7 cellular contexts compared by ENCODE assay signal in the genomic region with DNA sequence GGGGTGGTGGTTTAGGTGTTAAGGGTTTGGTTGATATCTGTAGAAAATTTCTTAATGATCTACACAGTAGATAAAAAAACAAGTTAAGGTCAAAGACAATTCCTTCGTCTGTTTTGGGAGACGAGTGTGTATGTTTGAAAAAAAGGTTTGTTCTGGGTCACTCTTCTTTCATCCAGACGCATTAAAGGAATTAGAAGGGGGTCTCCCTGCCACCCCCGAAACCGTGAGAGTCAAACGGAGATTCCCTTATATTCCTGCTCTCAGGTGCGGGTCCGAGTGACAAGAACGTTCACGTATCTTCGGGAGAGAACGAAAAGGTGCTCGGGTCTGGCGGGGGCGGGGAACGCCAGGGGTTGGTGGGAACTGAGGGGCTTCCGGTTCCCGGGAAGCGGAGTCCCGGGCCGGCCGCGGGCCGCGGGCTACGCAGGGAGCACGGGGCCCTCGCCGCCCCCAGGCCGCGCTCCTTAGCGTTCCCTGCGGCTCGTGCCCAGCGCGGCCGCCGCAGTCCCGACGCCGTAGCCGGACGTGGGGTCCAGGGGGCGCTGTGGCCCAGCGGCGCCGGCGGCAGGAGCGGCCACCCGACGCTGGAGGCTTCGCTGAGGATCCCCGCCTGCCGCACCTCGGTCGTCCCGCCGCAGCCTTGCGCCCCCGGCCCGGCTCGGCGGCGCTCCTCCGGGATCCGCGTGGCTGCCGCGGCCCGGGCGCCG. TPM values are rescaled to one million over a fixed set of nuclear protein-coding genes. Genes with fewer than 3 reads are reported as not detected.
DNase-seq lines count a peak whose midpoint lies in the region; ATAC-seq, FAIRE-seq and TF ChIP-seq lines count a peak whose summit lies in the region.

A gene with protein sequence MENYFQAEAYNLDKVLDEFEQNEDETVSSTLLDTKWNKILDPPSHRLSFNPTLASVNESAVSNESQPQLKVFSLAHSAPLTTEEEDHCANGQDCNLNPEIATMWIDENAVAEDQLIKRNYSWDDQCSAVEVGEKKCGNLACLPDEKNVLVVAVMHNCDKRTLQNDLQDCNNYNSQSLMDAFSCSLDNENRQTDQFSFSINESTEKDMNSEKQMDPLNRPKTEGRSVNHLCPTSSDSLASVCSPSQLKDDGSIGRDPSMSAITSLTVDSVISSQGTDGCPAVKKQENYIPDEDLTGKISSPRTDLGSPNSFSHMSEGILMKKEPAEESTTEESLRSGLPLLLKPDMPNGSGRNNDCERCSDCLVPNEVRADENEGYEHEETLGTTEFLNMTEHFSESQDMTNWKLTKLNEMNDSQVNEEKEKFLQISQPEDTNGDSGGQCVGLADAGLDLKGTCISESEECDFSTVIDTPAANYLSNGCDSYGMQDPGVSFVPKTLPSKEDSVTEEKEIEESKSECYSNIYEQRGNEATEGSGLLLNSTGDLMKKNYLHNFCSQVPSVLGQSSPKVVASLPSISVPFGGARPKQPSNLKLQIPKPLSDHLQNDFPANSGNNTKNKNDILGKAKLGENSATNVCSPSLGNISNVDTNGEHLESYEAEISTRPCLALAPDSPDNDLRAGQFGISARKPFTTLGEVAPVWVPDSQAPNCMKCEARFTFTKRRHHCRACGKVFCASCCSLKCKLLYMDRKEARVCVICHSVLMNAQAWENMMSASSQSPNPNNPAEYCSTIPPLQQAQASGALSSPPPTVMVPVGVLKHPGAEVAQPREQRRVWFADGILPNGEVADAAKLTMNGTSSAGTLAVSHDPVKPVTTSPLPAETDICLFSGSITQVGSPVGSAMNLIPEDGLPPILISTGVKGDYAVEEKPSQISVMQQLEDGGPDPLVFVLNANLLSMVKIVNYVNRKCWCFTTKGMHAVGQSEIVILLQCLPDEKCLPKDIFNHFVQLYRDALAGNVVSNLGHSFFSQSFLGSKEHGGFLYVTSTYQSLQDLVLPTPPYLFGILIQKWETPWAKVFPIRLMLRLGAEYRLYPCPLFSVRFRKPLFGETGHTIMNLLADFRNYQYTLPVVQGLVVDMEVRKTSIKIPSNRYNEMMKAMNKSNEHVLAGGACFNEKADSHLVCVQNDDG (N-terminal part only) (plus strand): TSS at position 577 of the 707 bp plus-strand sequence. CDS start 91,118 bp downstream, outside the sequence.

- H3K4me3 ChIP-seq in WI38 (ENCODE audit: low read depth, low read length) (peak within 1 kb of the TSS; percentile 85), cardiac fibroblast (replicated peaks in 1 of 2; ENCODE audit: low read depth in 2 of 2, low read length in 2 of 2) (peak within 1 kb of the TSS; percentile 72 to 86), spleen (peak within 1 kb of the TSS; percentile 63 to 86 (median 70))

- DNase-seq in GM12892 (ENCODE audit: insufficient read length): peak; percentile 58
- peak; percentile 59 for DNase-seq in NCI-H2029 treated with DMSO at 0.1 percent for 48 hours (lab: John Stamatoyannopoulos, UW)
- DNase-seq in cardiac fibroblast (ENCODE audit: low read depth in 2 of 2): peak; percentile 63 to 87
- peak; percentile 62 to 71 (median 69) for DNase-seq in immature natural killer cell
- peak; percentile 94 for DNase-seq in spleen

- H3K27me3 Mint-ChIP-seq in immature natural killer cell (ENCODE audit: low read depth in 3 of 3): peaks cover 8 to 14% (median 10%) of the 10 kb centered on the region in 3 donors

- WGBS in spleen, 5 donors: 1 to 3% (median 2%) methylated on average over 26 to 72 of the region's 72 CpGs

- H3K27me3 ChIP-seq in spleen (replicated peaks in 1 of 7): peaks cover 0 to 47% (median 0%) of the 10 kb centered on the region in 7 donors

- no peaks in the 10 kb centered on the region for H3K36me3 ChIP-seq in spleen

- FAIRE-seq in GM12892 (lab: Jason Lieb, UNC): peak; percentile 80

- TF ChIP-seq CTCF in WI38 (IDR thresholded peaks at IDR 0.05; ENCODE audit: low read depth, low read length) (peak; percentile 20; the same call in 1 of the 2 replicates), cardiac fibroblast (IDR thresholded peaks at IDR 0.05; ENCODE audit: low read depth, low read length) (no peak), spleen (IDR thresholded peaks at IDR 0.05 in 8 of 11, conservative IDR thresholded peaks at IDR 0.05 in 3 of 11) (peak in 9 of 11 experiments; percentile 14 to 90 (median 82))

- no peaks in the 10 kb centered on the region for H3K9me3 Mint-ChIP-seq in immature natural killer cell

- peak within 1 kb of the TSS in 4 of 6 donors; percentile 20 to 84 (median 68) for H3K27ac Mint-ChIP-seq in immature natural killer cell

- peaks cover 10 to 44% (median 33%) of the 10 kb centered on the region in 6 donors for H3K4me1 ChIP-seq in spleen

- intact Hi-C loops in spleen (cut with DNase I; ENCODE audit: low total_unique reads): loop anchor here (10.0 kb wide), 1 partner anchor 543 kb away; no protein-coding TSS in a partner anchor

- TF ChIP-seq POLR2A in GM12892 (IDR thresholded peaks at IDR 0.05; ENCODE audit: low read depth, low read length) (peak; percentile 49; the same call in 1 of the 2 replicates), spleen (IDR thresholded peaks at IDR 0.05) (no peak)

- H3K36me3 Mint-ChIP-seq in immature natural killer cell: no peaks in the 10 kb centered on the region

- no peaks in the 10 kb centered on the region for H3K9me3 ChIP-seq in spleen

- H3K4me1 Mint-ChIP-seq in immature natural killer cell: peaks cover 23 to 39% of the 10 kb centered on the region in 2 donors

- peak; percentile 57 for ATAC-seq in HG02840 (IDR thresholded peaks at IDR 0.05; ENCODE audit: low FRiP score, unreplicated experiment)

- peak within 1 kb of the TSS; percentile 85 to 88 (median 85) for H3K4me3 Mint-ChIP-seq in immature natural killer cell

- H3K27ac ChIP-seq in spleen: peak within 1 kb of the TSS; percentile 76 to 95 (median 88)

RNA-seq across cellular contexts. Expression of the gene that starts here (rescaled TPM):
- 3.7 TPM for polyA plus RNA-seq in GM12892 (2012; ENCODE audit: missing spikeins)
- polyA plus RNA-seq in immature natural killer cell (under 1 TPM in 2 of 3 donors, not detected in 1; 0.28 to 0.87 TPM), spleen (1 to 10 TPM in 1 of 3 donors, under 1 TPM in 2; 0.72 to 2.2 (median 0.88) TPM)
- total RNA-seq in spleen: 10 to 100 TPM in 4 of 7 donors, 1 to 10 TPM in 3; 7.2 to 16.7 (median 10.6) TPM

Comparison
In these comparisons a context has a peak if more than half of its experiments do, and no peak if none do; other contexts are left out.
1. Peak in every context shown above with its lines: DNase-seq, ATAC-seq, H3K4me3 ChIP-seq and H3K27ac ChIP-seq.
2. Peak in DNase-seq in immature natural killer cell; RNA of the gene not detected or under 1 TPM.